In genomic region chr16:27963471-27963965, GRCh38 we compare ENCODE assay signal across 15 cellular contexts.
DNase-seq lines count a peak whose midpoint lies in the region; ATAC-seq and TF ChIP-seq lines count a peak whose summit lies in the region.
"Had no signal": no experiment of that assay in that cellular context is flagged by ENCODE, and none has a peak within 500 bp of the region (broad histone marks: within the 10 kb centered on the region; RNA-seq: fewer than 3 reads in every experiment).

No MANE protein-coding gene starts in this region.

- no TSS peak for BruUV-seq in PC-9 (replicated peaks; lab: Mats Ljungman, UMichigan)

- CTCF ChIA-PET in activated naive CD4-positive, alpha-beta T cell treated with anti-CD3 and anti-CD28 coated beads, Interleukin-2, amount 10 ng/mL, durations not matched to agents 7 days and 5 days (lab: Charles Lee) = no interaction called here
- CTCF ChIA-PET in PC-9 (lab: Charles Lee) = interaction anchor here (0.7 kb wide), 1 partner anchor 82 kb away, joined by 4 read pairs; no protein-coding TSS in a partner anchor

- H3K4me3 Mint-ChIP-seq in activated naive CD4-positive, alpha-beta T cell treated with anti-CD3 and anti-CD28 coated beads, Interleukin-2, amount 50 U/mL, for 24 hours = peak overlapping the region; percentile 3
- no peak overlapping the region for H3K4me3 Mint-ChIP-seq in activated naive CD4-positive, alpha-beta T cell treated with anti-CD3 and anti-CD28 coated beads, Interleukin-2, amount 10 ng/mL, durations not matched to agents 7 days and 5 days
- H3K4me3 Mint-ChIP-seq: CD4-positive, alpha-beta T cell; IgD-negative memory B cell had no signal

- H3K36me3 Mint-ChIP-seq in activated naive CD4-positive, alpha-beta T cell treated with anti-CD3 and anti-CD28 coated beads, Interleukin-2, amount 50 U/mL, for 24 hours = no peaks in the 10 kb centered on the region
- no peaks in the 10 kb centered on the region for H3K36me3 Mint-ChIP-seq in activated naive CD4-positive, alpha-beta T cell treated with anti-CD3 and anti-CD28 coated beads, Interleukin-2, amount 10 ng/mL, durations not matched to agents 7 days and 5 days

- H3K27me3 ChIP-seq in PC-9 (ENCODE audit: insufficient read depth, low read depth) = peaks cover 80% of the 10 kb centered on the region

- ATAC-seq in sciatic nerve = no peak
- no peak for ATAC-seq in GM19467 (IDR thresholded peaks at IDR 0.05; ENCODE audit: unreplicated experiment)
- ATAC-seq: A549 had no signal

- no peak overlapping the region for H3K27ac Mint-ChIP-seq in activated naive CD4-positive, alpha-beta T cell treated with anti-CD3 and anti-CD28 coated beads, Interleukin-2, amount 50 U/mL, for 24 hours
- no peak overlapping the region for H3K27ac Mint-ChIP-seq in activated naive CD4-positive, alpha-beta T cell treated with anti-CD3 and anti-CD28 coated beads, Interleukin-2, amount 10 ng/mL, durations not matched to agents 7 days and 5 days
- H3K27ac Mint-ChIP-seq: CD4-positive, alpha-beta T cell had no signal

- H3K9me2 ChIP-seq in PC-9 (ENCODE audit: insufficient read depth) = no peaks in the 10 kb centered on the region

- no peak for DNase-seq in activated naive CD4-positive, alpha-beta T cell treated with anti-CD3 and anti-CD28 coated beads, Interleukin-2, amount 10 ng/mL, durations not matched to agents 7 days and 5 days
- DNase-seq in mesenteric fat pad (ENCODE audit: low spot score) (peak; percentile 55), sciatic nerve (ENCODE audit: low spot score) (peak; percentile 18), PC-9 (no peak), GOT3 (lab: John Stamatoyannopoulos, UW) (no peak)
- DNase-seq: AML-193; Caco-2; CD4-positive, alpha-beta T cell had no signal

- no peaks in the 10 kb centered on the region for H3K79me2 ChIP-seq in PC-9 (ENCODE audit: low read depth)

- no peaks in the 10 kb centered on the region for H3K4me1 ChIP-seq in PC-9 (replicated peaks; ENCODE audit: insufficient read depth)
- H3K4me1 ChIP-seq: A549, Caco-2, HAP-1 had no signal

- intact Hi-C loops in sciatic nerve (cut with DNase I) (no loop called here), PC-9 (cut with micrococcal nuclease; ENCODE audit: unreplicated experiment) (no loop called here)

- peaks cover 5% of the 10 kb centered on the region for H3K27me3 Mint-ChIP-seq in activated naive CD4-positive, alpha-beta T cell treated with anti-CD3 and anti-CD28 coated beads, Interleukin-2, amount 50 U/mL, for 24 hours
- peaks cover 5% of the 10 kb centered on the region for H3K27me3 Mint-ChIP-seq in activated naive CD4-positive, alpha-beta T cell treated with anti-CD3 and anti-CD28 coated beads, Interleukin-2, amount 10 ng/mL, durations not matched to agents 7 days and 5 days

- no peaks in the 10 kb centered on the region for H3K4me1 Mint-ChIP-seq in activated naive CD4-positive, alpha-beta T cell treated with anti-CD3 and anti-CD28 coated beads, Interleukin-2, amount 50 U/mL, for 24 hours
- no peaks in the 10 kb centered on the region for H3K4me1 Mint-ChIP-seq in activated naive CD4-positive, alpha-beta T cell treated with anti-CD3 and anti-CD28 coated beads, Interleukin-2, amount 10 ng/mL, durations not matched to agents 7 days and 5 days
- H3K4me1 Mint-ChIP-seq: IgD-negative memory B cell had no signal

- H3F3A ChIP-seq in PC-9 (ENCODE audit: insufficient read depth, low read depth) = no peaks in the 10 kb centered on the region

- no peak for TF ChIP-seq CTCF in PC-9 (conservative IDR thresholded peaks at IDR 0.05)

- no peak overlapping the region for H2AFZ ChIP-seq in PC-9

- H3K4me2 ChIP-seq in PC-9 = no peak overlapping the region
- H3K4me2 ChIP-seq: A549 had no signal

- POLR2A ChIA-PET in PC-9 (lab: Charles Lee; ENCODE audit: unreplicated experiment) = no interaction called here

- no peaks in the 10 kb centered on the region for H4K20me1 ChIP-seq in PC-9 (ENCODE audit: insufficient read depth)

- H3K4me3 ChIP-seq in PC-9 = no peak overlapping the region
- H3K4me3 ChIP-seq: A549, HAP-1 had no signal

- H3K27ac ChIP-seq in PC-9 = no peak overlapping the region
- H3K27ac ChIP-seq: 22Rv1, A549, C4-2B had no signal

- no peaks in the 10 kb centered on the region for H3K9me3 Mint-ChIP-seq in activated naive CD4-positive, alpha-beta T cell treated with anti-CD3 and anti-CD28 coated beads, Interleukin-2, amount 50 U/mL, for 24 hours
- no peaks in the 10 kb centered on the region for H3K9me3 Mint-ChIP-seq in activated naive CD4-positive, alpha-beta T cell treated with anti-CD3 and anti-CD28 coated beads, Interleukin-2, amount 10 ng/mL, durations not matched to agents 7 days and 5 days
- H3K9me3 Mint-ChIP-seq: CD4-positive, alpha-beta T cell had no signal

- H3K9me3 ChIP-seq in PC-9 (ENCODE audit: insufficient read depth, low read depth) = no peaks in the 10 kb centered on the region
- H3K9me3 ChIP-seq: A549, Caco-2, HAP-1 had no signal

- no peaks in the 10 kb centered on the region for H3K36me3 ChIP-seq in PC-9 (ENCODE audit: low read depth)
- H3K36me3 ChIP-seq: HAP-1 had no signal

Comparison
In these comparisons a context has a peak if more than half of its experiments do, and no peak if none do; other contexts are left out.
1. DNase-seq: peak in mesenteric fat pad (single experiment) and sciatic nerve (single experiment); none in activated naive CD4-positive, alpha-beta T cell treated with anti-CD3 and anti-CD28 coated beads, Interleukin-2, amount 10 ng/mL, durations not matched to agents 7 days and 5 days (single experiment), PC-9 (0 of 2) and GOT3 (single experiment).